ENCODE assay signal across 8 cellular contexts in the genomic region with DNA sequence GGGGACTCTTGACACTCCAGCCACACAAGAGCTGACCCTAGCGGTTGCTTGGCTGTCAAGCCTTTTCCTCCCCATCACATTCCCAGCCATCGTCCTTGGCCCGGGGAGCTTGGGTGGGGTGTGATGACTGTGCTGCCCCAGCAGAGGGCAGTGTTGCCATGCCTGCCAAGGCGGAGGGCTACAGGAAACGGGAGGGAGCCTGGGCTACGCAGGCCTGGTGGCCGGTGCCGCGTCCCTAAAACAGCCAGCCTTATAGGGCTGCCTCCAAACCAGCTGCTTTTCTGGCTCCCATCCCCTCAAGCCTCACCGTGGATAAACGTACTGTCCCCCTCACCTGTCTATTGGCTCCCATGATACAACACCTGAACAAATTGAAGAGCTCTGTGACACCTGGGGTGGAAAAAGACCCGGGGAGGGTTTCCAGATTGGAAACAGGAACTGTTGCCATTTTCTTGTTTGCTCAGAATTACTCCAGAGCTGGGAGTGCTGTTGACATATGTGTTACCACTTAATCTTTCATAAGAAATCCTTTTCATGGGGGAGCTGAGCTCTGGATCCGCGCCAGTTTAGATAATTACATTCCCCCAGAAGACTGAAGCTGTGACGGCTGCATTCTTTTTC.
A peak's percentile ranks its signal among the peaks of the same experiment; 100 is the strongest.
DNase-seq lines count a peak whose midpoint lies in the region; ATAC-seq and TF ChIP-seq lines count a peak whose summit lies in the region.

No MANE protein-coding gene starts in this region.

- ATAC-seq in GM19328 (IDR thresholded peaks at IDR 0.05; ENCODE audit: unreplicated experiment) (peak; percentile 91), HG03354 (IDR thresholded peaks at IDR 0.05; ENCODE audit: poor library complexity, severe bottlenecking, unreplicated experiment) (peak; percentile 99)
- peak; percentile 88 to 92 for ATAC-seq in natural killer cell treated with Interleukin-12 subunit alpha and Interleukin-12 subunit beta and Interleukin-15 and Interleukin-18, amount 100 ng/mL, for 72 hours

- no peak for TF ChIP-seq POLR2A in tibial nerve (IDR thresholded peaks at IDR 0.05)

- no peak overlapping the region for H3K4me3 Mint-ChIP-seq in activated CD4-positive, alpha-beta T cell treated with anti-CD3 and anti-CD28 coated beads, Interleukin-2, amount 10 ng/mL, durations not matched to agents 24 days and 14 days
- no peak overlapping the region for H3K4me3 Mint-ChIP-seq in natural killer cell treated with Interleukin-12 subunit alpha and Interleukin-12 subunit beta and Interleukin-15 and Interleukin-18, amount 100 ng/mL, for 72 hours

- peak; percentile 59 for DNase-seq in Caki2 (ENCODE audit: low read depth)
- peak; percentile 83 for DNase-seq in NCI-H2227 treated with DMSO at 0.1 percent for 48 hours (lab: John Stamatoyannopoulos, UW)
- DNase-seq in activated CD4-positive, alpha-beta T cell treated with anti-CD3 and anti-CD28 coated beads, Interleukin-2, amount 10 ng/mL, durations not matched to agents 24 days and 14 days, result peak; percentile 84
- DNase-seq in fibroblast of pulmonary artery (ENCODE audit: low read depth), result peak; percentile 47
- peak; percentile 66 for DNase-seq in natural killer cell treated with Interleukin-12 subunit alpha and Interleukin-12 subunit beta and Interleukin-15 and Interleukin-18, amount 100 ng/mL, for 72 hours (ENCODE audit: low spot score)
- peak; percentile 40 to 43 for DNase-seq in tibial nerve (ENCODE audit: low spot score in 2 of 2)

- no peaks in the 10 kb centered on the region for H3K9me3 ChIP-seq in tibial nerve

- H3K27me3 Mint-ChIP-seq in activated CD4-positive, alpha-beta T cell treated with anti-CD3 and anti-CD28 coated beads, Interleukin-2, amount 10 ng/mL, durations not matched to agents 24 days and 14 days, result no peaks in the 10 kb centered on the region
- H3K27me3 Mint-ChIP-seq in natural killer cell treated with Interleukin-12 subunit alpha and Interleukin-12 subunit beta and Interleukin-15 and Interleukin-18, amount 100 ng/mL, for 72 hours, result peaks cover 0 to 9% of the 10 kb centered on the region in 2 donors

- no peaks in the 10 kb centered on the region for H3K27me3 ChIP-seq in tibial nerve

- no peak overlapping the region for H3K4me3 ChIP-seq in fibroblast of pulmonary artery (replicated peaks; ENCODE audit: low read depth, low read length)
- no peak overlapping the region for H3K4me3 ChIP-seq in tibial nerve

- intact Hi-C loops in activated CD4-positive, alpha-beta T cell treated with anti-CD3 and anti-CD28 coated beads, Interleukin-2, amount 10 ng/mL, durations not matched to agents 24 days and 14 days (cut with micrococcal nuclease), result loop anchor here (1.0 kb wide), 1 partner anchor 69 kb away; no protein-coding TSS in a partner anchor

- no peaks in the 10 kb centered on the region for H3K36me3 ChIP-seq in tibial nerve

- H3K4me1 Mint-ChIP-seq in activated CD4-positive, alpha-beta T cell treated with anti-CD3 and anti-CD28 coated beads, Interleukin-2, amount 10 ng/mL, durations not matched to agents 24 days and 14 days, result no peaks in the 10 kb centered on the region
- H3K4me1 Mint-ChIP-seq in natural killer cell treated with Interleukin-12 subunit alpha and Interleukin-12 subunit beta and Interleukin-15 and Interleukin-18, amount 100 ng/mL, for 72 hours (ENCODE audit: low read depth in 2 of 2), result peaks cover 0 to 14% of the 10 kb centered on the region in 2 donors

- H3K36me3 Mint-ChIP-seq in activated CD4-positive, alpha-beta T cell treated with anti-CD3 and anti-CD28 coated beads, Interleukin-2, amount 10 ng/mL, durations not matched to agents 24 days and 14 days (ENCODE audit: low read depth), result no peaks in the 10 kb centered on the region
- no peaks in the 10 kb centered on the region for H3K36me3 Mint-ChIP-seq in natural killer cell treated with Interleukin-12 subunit alpha and Interleukin-12 subunit beta and Interleukin-15 and Interleukin-18, amount 100 ng/mL, for 72 hours

- no peak overlapping the region for H3K27ac Mint-ChIP-seq in activated CD4-positive, alpha-beta T cell treated with anti-CD3 and anti-CD28 coated beads, Interleukin-2, amount 10 ng/mL, durations not matched to agents 24 days and 14 days
- peak overlapping the region in 1 of 2 donors; percentile 28 for H3K27ac Mint-ChIP-seq in natural killer cell treated with Interleukin-12 subunit alpha and Interleukin-12 subunit beta and Interleukin-15 and Interleukin-18, amount 100 ng/mL, for 72 hours

- 6 to 16% methylated on average over 6 to 15 of the region's 15 CpGs for WGBS in tibial nerve, 2 donors

- TF ChIP-seq CTCF in fibroblast of pulmonary artery (IDR thresholded peaks at IDR 0.05; ENCODE audit: low read length, missing control alignments), result peak; percentile 83
- TF ChIP-seq CTCF in tibial nerve (IDR thresholded peaks at IDR 0.05), result peak; percentile 87 to 95 (median 90)

- H3K9me3 Mint-ChIP-seq in activated CD4-positive, alpha-beta T cell treated with anti-CD3 and anti-CD28 coated beads, Interleukin-2, amount 10 ng/mL, durations not matched to agents 24 days and 14 days, result no peaks in the 10 kb centered on the region
- no peaks in the 10 kb centered on the region for H3K9me3 Mint-ChIP-seq in natural killer cell treated with Interleukin-12 subunit alpha and Interleukin-12 subunit beta and Interleukin-15 and Interleukin-18, amount 100 ng/mL, for 72 hours

- in situ Hi-C loops in Caki2 (cut with HindIII; ENCODE audit: low pct_unique_long_range_greater_than_20kb, low sequenced_read_pairs), result no loop called here

- H3K27ac ChIP-seq in tibial nerve, result peak overlapping the region in 1 of 4 donors; percentile 30

- H3K4me1 ChIP-seq in tibial nerve, result no peaks in the 10 kb centered on the region

- TF ChIP-seq EP300 in tibial nerve (IDR thresholded peaks at IDR 0.05), result peak in 1 of 2 donors; percentile 11
